1 cellular context compared by ENCODE assay signal in genomic region chr12:69239286-69239921, GRCh38.
A peak's percentile ranks its signal among the peaks of the same experiment; 100 is the strongest.
TF ChIP-seq lines count a peak whose summit lies in the region.

TSS of gene CPSF6 (plus strand) at chr12:69239569. CDS start at chr12:69239647, 78 bp downstream.

TF ChIP-seq in HepG2, 621 proteins besides CTCF, POLR2A, EP300 and RAD21 (continued from another document and continues in another):
- TF ChIP-seq ZBTB46 (CRISPR knock-in tag; IDR thresholded peaks at IDR 0.05; ENCODE audit: borderline replicate concordance) (no peak), ZNF263 (CRISPR knock-in tag; IDR thresholded peaks at IDR 0.05) (no peak), GATAD2A (CRISPR knock-in tag; IDR thresholded peaks at IDR 0.05) (peak; percentile 25; the same call in 1 of the 2 replicates), ZMYM2 (CRISPR knock-in tag; IDR thresholded peaks at IDR 0.05) (no peak), XRCC5 (optimal IDR thresholded peaks at IDR 0.05; ENCODE audit: low read length) (no peak), SMYD3 (CRISPR knock-in tag; IDR thresholded peaks at IDR 0.05) (no peak), CREM (IDR thresholded peaks at IDR 0.05) (no peak), CREM (CRISPR knock-in tag; IDR thresholded peaks at IDR 0.05) (no peak), ZNF136 (CRISPR knock-in tag; IDR thresholded peaks at IDR 0.05; ENCODE audit: low read depth) (no peak), NRL (CRISPR knock-in tag; IDR thresholded peaks at IDR 0.05; ENCODE audit: borderline replicate concordance) (no peak; the same call in 1 of the 2 replicates), KAT8 (CRISPR knock-in tag; IDR thresholded peaks at IDR 0.05) (peak; percentile 80), MZF1 (CRISPR knock-in tag; IDR thresholded peaks at IDR 0.05; ENCODE audit: borderline replicate concordance) (no peak), ZHX1 (CRISPR knock-in tag; IDR thresholded peaks at IDR 0.05; ENCODE audit: low read depth) (no peak), SALL1 (CRISPR knock-in tag; IDR thresholded peaks at IDR 0.05) (peak; percentile 78), PBX3 (CRISPR knock-in tag; IDR thresholded peaks at IDR 0.05; ENCODE audit: borderline replicate concordance) (no peak; the same call in 1 of the 2 replicates), THAP7 (CRISPR knock-in tag; IDR thresholded peaks at IDR 0.05) (0 out of 2 replicates have a peak, but pooled peaks have one; percentile 34), SOX5 (CRISPR knock-in tag; IDR thresholded peaks at IDR 0.05; ENCODE audit: borderline replicate concordance) (peak; percentile 54), JUN (CRISPR knock-in tag; IDR thresholded peaks at IDR 0.05) (no peak), RORA (CRISPR knock-in tag; IDR thresholded peaks at IDR 0.05) (no peak), ZNF646 (CRISPR knock-in tag; IDR thresholded peaks at IDR 0.05) (no peak), ZSCAN21 (CRISPR knock-in tag; IDR thresholded peaks at IDR 0.05; ENCODE audit: borderline replicate concordance) (peak; percentile 58; the same call in 1 of the 2 replicates), ZNF160 (CRISPR knock-in tag; IDR thresholded peaks at IDR 0.05) (no peak; the same call in 1 of the 2 replicates), ZNF775 (CRISPR knock-in tag; IDR thresholded peaks at IDR 0.05; ENCODE audit: borderline replicate concordance) (no peak), ZNF878 (CRISPR knock-in tag; IDR thresholded peaks at IDR 0.05) (no peak), RBM39 (IDR thresholded peaks at IDR 0.05; ENCODE audit: low read depth, low read length, poor library complexity, severe bottlenecking) (no peak), E2F1 (CRISPR knock-in tag; IDR thresholded peaks at IDR 0.05) (no peak), FOXA1 (IDR thresholded peaks at IDR 0.05) (no peak), FOXA1 (CRISPR knock-in tag; IDR thresholded peaks at IDR 0.05) (no peak), ATF7 (IDR thresholded peaks at IDR 0.05) (no peak), ATF7 (CRISPR knock-in tag; IDR thresholded peaks at IDR 0.05) (no peak), ZNF34 (CRISPR knock-in tag; IDR thresholded peaks at IDR 0.05; ENCODE audit: borderline replicate concordance) (no peak), CREBL2 (CRISPR knock-in tag; IDR thresholded peaks at IDR 0.05; ENCODE audit: borderline replicate concordance) (no peak), NFKB2 (CRISPR knock-in tag; IDR thresholded peaks at IDR 0.05; ENCODE audit: borderline replicate concordance) (peak; percentile 55; the same call in 1 of the 2 replicates), ZNF674 (CRISPR knock-in tag; IDR thresholded peaks at IDR 0.05; ENCODE audit: low read depth) (no peak), DR1 (CRISPR knock-in tag; IDR thresholded peaks at IDR 0.05) (0 out of 2 replicates have a peak, but pooled peaks have one; percentile 32), CBX5 (CRISPR knock-in tag; IDR thresholded peaks at IDR 0.05; ENCODE audit: borderline replicate concordance) (no peak; the same call in 1 of the 2 replicates), ZNF12 (CRISPR knock-in tag; IDR thresholded peaks at IDR 0.05) (no peak), ZNF414 (CRISPR knock-in tag; IDR thresholded peaks at IDR 0.05) (no peak), MED8 (CRISPR knock-in tag; IDR thresholded peaks at IDR 0.05; ENCODE audit: insufficient replicate concordance) (peak; percentile 36), FOXC1 (CRISPR knock-in tag; IDR thresholded peaks at IDR 0.05; ENCODE audit: borderline replicate concordance) (no peak; the same call in 1 of the 2 replicates), CREB1 (IDR thresholded peaks at IDR 0.05) (peak; percentile 78), CREB1 (CRISPR knock-in tag; IDR thresholded peaks at IDR 0.05) (peak; percentile 84), ZFP1 (CRISPR knock-in tag; IDR thresholded peaks at IDR 0.05) (no peak), SAP130 (CRISPR knock-in tag; IDR thresholded peaks at IDR 0.05; ENCODE audit: low read depth) (peak; percentile 66), MBD4 (IDR thresholded peaks at IDR 0.05; ENCODE audit: borderline replicate concordance, low read length) (no peak), ZNF546 (CRISPR knock-in tag; conservative IDR thresholded peaks at IDR 0.05) (no peak), ZBTB20 (CRISPR knock-in tag; IDR thresholded peaks at IDR 0.05; ENCODE audit: borderline replicate concordance, low read depth) (no peak), SNAI1 (CRISPR knock-in tag; IDR thresholded peaks at IDR 0.05; ENCODE audit: borderline replicate concordance) (no peak), MAFG (CRISPR knock-in tag; IDR thresholded peaks at IDR 0.05) (no peak), ZNF232 (CRISPR knock-in tag; IDR thresholded peaks at IDR 0.05; ENCODE audit: borderline replicate concordance) (no peak), ZNF468 (CRISPR knock-in tag; IDR thresholded peaks at IDR 0.05) (no peak), CHD4 (IDR thresholded peaks at IDR 0.05; ENCODE audit: borderline replicate concordance, low read length) (no peak), U2AF1 (optimal IDR thresholded peaks at IDR 0.05; ENCODE audit: low read depth, low read length) (no peak), RELA (CRISPR knock-in tag; IDR thresholded peaks at IDR 0.05) (no peak), MEIS2 (CRISPR knock-in tag; IDR thresholded peaks at IDR 0.05) (no peak; the same call in 1 of the 2 replicates), LRRFIP1 (CRISPR knock-in tag; conservative IDR thresholded peaks at IDR 0.05) (no peak), FLYWCH1 (CRISPR knock-in tag; IDR thresholded peaks at IDR 0.05) (no peak)
